Comparison of ENCODE assay signal across 8 cellular contexts in genomic region chr11:125348704-125349635, GRCh38.
DNase-seq lines count a peak whose midpoint lies in the region; ATAC-seq and TF ChIP-seq lines count a peak whose summit lies in the region.

No MANE protein-coding gene starts in this region.

- H3K4me3 ChIP-seq in AG09309 (ENCODE audit: control insufficient read depth, low read depth, low read length) (no peak overlapping the region), fibroblast of lung (replicated peaks in 1 of 4; ENCODE audit: control extremely low read depth in 1 of 4, insufficient read depth in 1 of 4, low read depth in 3 of 4, low read length in 4 of 4) (no peak overlapping the region), uterus (no peak overlapping the region)

- no peaks in the 10 kb centered on the region for H3K79me2 ChIP-seq in fibroblast of lung (ENCODE audit: control insufficient read depth, insufficient read depth, low read length)

- H3K36me3 ChIP-seq in fibroblast of lung (ENCODE audit: control insufficient read depth, insufficient read depth, low read length) (no peaks in the 10 kb centered on the region), uterus (no peaks in the 10 kb centered on the region)

- H3K9ac ChIP-seq in fibroblast of lung (ENCODE audit: insufficient read depth, low read length): no peak overlapping the region

- DNase-seq in AG09309 (ENCODE audit: low read depth) (no peak), NCI-H1105 (lab: John Stamatoyannopoulos, UW) (peak; percentile 54), activated T-cell treated with anti-CD3 and anti-CD28 coated beads for 1 hour (ENCODE audit: low read depth) (peak; percentile 38), fibroblast of lung (ENCODE audit: low read depth in 2 of 2) (peak; percentile 23 to 29), nucleus accumbens (lab: John Stamatoyannopoulos, UW) (peak in 37 of 56 donors; percentile 2 to 80 (median 37)), uterus (peak; percentile 51 to 73)
- no peak for DNase-seq in stimulated activated naive CD4-positive, alpha-beta T cell treated with Interleukin-2 at 50 U/mL for 16 hours (lab: John Stamatoyannopoulos, UW)

- H3K27me3 ChIP-seq in fibroblast of lung (ENCODE audit: control insufficient read depth, insufficient read depth, low read length): peaks cover 11% of the 10 kb centered on the region
- no peaks in the 10 kb centered on the region for H3K27me3 ChIP-seq in uterus

- H3K9me3 ChIP-seq in fibroblast of lung (ENCODE audit: control insufficient read depth, insufficient read depth, low read depth, low read length): no peaks in the 10 kb centered on the region
- no peaks in the 10 kb centered on the region for H3K9me3 ChIP-seq in uterus

- H3K27ac ChIP-seq in fibroblast of lung (ENCODE audit: insufficient read depth, low read length): no peak overlapping the region
- no peak overlapping the region for H3K27ac ChIP-seq in uterus

- ATAC-seq in GM18502 (IDR thresholded peaks at IDR 0.05; ENCODE audit: poor library complexity, unreplicated experiment): peak; percentile 49

- no peak for TF ChIP-seq POLR2A in uterus (IDR thresholded peaks at IDR 0.05)

- intact Hi-C loops in uterus (cut with DNase I; ENCODE audit: low total_unique reads): loop anchor here (5.0 kb wide), 1 partner anchor 182 kb away; no protein-coding TSS in a partner anchor

- no peak overlapping the region for H2AFZ ChIP-seq in fibroblast of lung (ENCODE audit: low read length)

- TF ChIP-seq CTCF in AG09309 (IDR thresholded peaks at IDR 0.05; ENCODE audit: control insufficient read depth, insufficient read depth, low read depth, low read length, missing control alignments): peak; percentile 96
- TF ChIP-seq CTCF in fibroblast of lung (conservative IDR thresholded peaks at IDR 0.05 in 1 of 2, IDR thresholded peaks at IDR 0.05 in 1 of 2; ENCODE audit: low read depth in 1 of 2, low read length in 2 of 2): peak; percentile 98 to 99
- TF ChIP-seq CTCF in uterus (IDR thresholded peaks at IDR 0.05): peak; percentile 73 to 93 (median 86)

- peaks cover 2% of the 10 kb centered on the region for H3K4me1 ChIP-seq in fibroblast of lung (ENCODE audit: control insufficient read depth, extremely low read depth, insufficient read depth, low read length)
- H3K4me1 ChIP-seq in uterus: peaks cover 7 to 12% of the 10 kb centered on the region in 2 donors

- H3K4me2 ChIP-seq in fibroblast of lung (ENCODE audit: extremely low read depth, insufficient read depth, low read length): no peak overlapping the region

- H4K20me1 ChIP-seq in fibroblast of lung (ENCODE audit: control insufficient read depth, extremely low read depth, insufficient read depth, low read length): no peaks in the 10 kb centered on the region

Comparison
In these comparisons a context has a peak if more than half of its experiments do, and no peak if none do; other contexts are left out.
1. DNase-seq: peak in NCI-H1105 (single experiment), activated T-cell treated with anti-CD3 and anti-CD28 coated beads for 1 hour (single experiment), fibroblast of lung (2 of 2), nucleus accumbens (37 of 56) and uterus (2 of 2); none in AG09309 (single experiment) and stimulated activated naive CD4-positive, alpha-beta T cell treated with Interleukin-2 at 50 U/mL for 16 hours (single experiment).
2. Peak in every context shown above with its lines, with median percentiles within 50 percentile points of each other: CTCF ChIP-seq.